18 cellular contexts compared by ENCODE assay signal in genomic region chrX:68083510-68083909, GRCh38.
DNase-seq lines count a peak whose midpoint lies in the region; TF ChIP-seq lines count a peak whose summit lies in the region.
"Had no signal": no experiment of that assay in that cellular context is flagged by ENCODE, and none has a peak within 500 bp of the region (broad histone marks: within the 10 kb centered on the region; RNA-seq: fewer than 3 reads in every experiment).

No MANE protein-coding gene starts in this region.

- H3K36me3 ChIP-seq in vagina (no peaks in the 10 kb centered on the region), mammary epithelial cell (ENCODE audit: insufficient read depth, low read length) (no peaks in the 10 kb centered on the region)
- H3K36me3 ChIP-seq: BE2C, MG63 had no signal

- no peaks in the 10 kb centered on the region for H3K27me3 ChIP-seq in vagina
- no peaks in the 10 kb centered on the region for H3K27me3 ChIP-seq in mammary epithelial cell (ENCODE audit: insufficient read depth, low read length)
- H3K27me3 ChIP-seq: BE2C, MG63 had no signal

- H3K27ac Mint-ChIP-seq in mesothelial cell of epicardium = peak overlapping the region; percentile 18
- H3K27ac Mint-ChIP-seq in activated T-cell treated with anti-CD3 and anti-CD28 coated beads, Interleukin-2, amount 50 U/mL, for 24 hours = no peak overlapping the region
- H3K27ac Mint-ChIP-seq: CD8-positive, alpha-beta T cell had no signal

- in situ Hi-C loops in mammary epithelial cell (cut with MboI; ENCODE audit: low sequenced_read_pairs in 2 of 2) = no loop called here

- H3K4me1 ChIP-seq in vagina = no peaks in the 10 kb centered on the region
- H3K4me1 ChIP-seq in mammary epithelial cell (ENCODE audit: insufficient read depth, low read length) = no peaks in the 10 kb centered on the region
- H3K4me1 ChIP-seq: BE2C had no signal

- H3K4me3 ChIP-seq in vagina (no peak overlapping the region), mammary epithelial cell (replicated peaks in 1 of 3; ENCODE audit: insufficient read depth in 1 of 3, low read depth in 2 of 3, low read length in 3 of 3) (no peak overlapping the region)
- H3K4me3 ChIP-seq: MG63 had no signal

- H3K4me1 Mint-ChIP-seq in mesothelial cell of epicardium = peaks cover 6% of the 10 kb centered on the region
- H3K4me1 Mint-ChIP-seq in activated T-cell treated with anti-CD3 and anti-CD28 coated beads, Interleukin-2, amount 50 U/mL, for 24 hours (ENCODE audit: low read depth) = no peaks in the 10 kb centered on the region

- TF ChIP-seq POLR2A in vagina (IDR thresholded peaks at IDR 0.05) = no peak

- H3K9me3 ChIP-seq in vagina (no peaks in the 10 kb centered on the region), mammary epithelial cell (replicated peaks; ENCODE audit: insufficient read depth, low read length) (no peaks in the 10 kb centered on the region)
- H3K9me3 ChIP-seq: BE2C, MG63 had no signal

- intact Hi-C loops in vagina (cut with DNase I) = no loop called here
- intact Hi-C loops in mammary epithelial cell (cut with micrococcal nuclease) = loop anchor here (10.0 kb wide), 1 partner anchor 69 kb away; no protein-coding TSS in a partner anchor

- dilution Hi-C loops in mammary epithelial cell (cut with HindIII; ENCODE audit: low sequenced_read_pairs) = no loop called here

- H3K36me3 Mint-ChIP-seq in mesothelial cell of epicardium = peaks cover 15% of the 10 kb centered on the region
- H3K36me3 Mint-ChIP-seq in activated T-cell treated with anti-CD3 and anti-CD28 coated beads, Interleukin-2, amount 50 U/mL, for 24 hours (ENCODE audit: low read depth) = no peaks in the 10 kb centered on the region
- H3K36me3 Mint-ChIP-seq: CD8-positive, alpha-beta T cell had no signal

- DNase-seq in GM04503 (ENCODE audit: low read depth) (peak; percentile 29), astrocyte of the hippocampus (ENCODE audit: low read depth, low spot score) (peak; percentile 49), fibroblast of peridontal ligament (ENCODE audit: extremely low read depth) (peak; percentile 52), mesothelial cell of epicardium (ENCODE audit: low spot score in 2 of 2, unreplicated experiment in 2 of 2) (no peak), vagina (ENCODE audit: extremely low spot score in 2 of 2) (no peak), mammary epithelial cell (no peak)
- no peak for DNase-seq in activated CD4-positive, alpha-beta T cell treated with anti-CD3 and anti-CD28 coated beads, Interleukin-2, amount 50 U/mL, for 48 hours
- DNase-seq in activated T-cell treated with anti-CD3 and anti-CD28 coated beads, Interleukin-2, amount 50 U/mL, for 24 hours = no peak
- DNase-seq: ACHN; BE2C; CD8-positive, alpha-beta T cell; DND-41; GF-D8; MG63; NCI-H1105; NCI-H187; NCI-H510A; RPMI8226 had no signal

- no peaks in the 10 kb centered on the region for H4K20me1 ChIP-seq in mammary epithelial cell (ENCODE audit: insufficient read depth, low read length)

- no peak for TF ChIP-seq CTCF in mesothelial cell of epicardium (IDR thresholded peaks at IDR 0.05; ENCODE audit: unreplicated experiment)
- no peak for TF ChIP-seq CTCF in vagina (IDR thresholded peaks at IDR 0.05)
- TF ChIP-seq CTCF in mammary epithelial cell (conservative IDR thresholded peaks at IDR 0.05 in 1 of 2, IDR thresholded peaks at IDR 0.05 in 1 of 2; ENCODE audit: extremely low read depth in 1 of 2, insufficient read depth in 1 of 2, low read depth in 1 of 2, low read length in 2 of 2) = no peak

- H3K9ac ChIP-seq in mammary epithelial cell (ENCODE audit: insufficient read depth, low read length) = no peak overlapping the region

- H3K27ac ChIP-seq in vagina (no peak overlapping the region), mammary epithelial cell (ENCODE audit: insufficient read depth, low read depth, low read length) (no peak overlapping the region)

- BruUV-seq in mammary epithelial cell (replicated peaks; lab: Mats Ljungman, UMichigan) = no TSS peak

- WGBS in mammary epithelial cell (ENCODE audit: low coverage, missing lambda C conversion rate) = 59% methylated on average over 3 of the region's 3 CpGs

- no peaks in the 10 kb centered on the region for H3K27me3 Mint-ChIP-seq in mesothelial cell of epicardium (ENCODE audit: low read depth)
- H3K27me3 Mint-ChIP-seq in activated T-cell treated with anti-CD3 and anti-CD28 coated beads, Interleukin-2, amount 50 U/mL, for 24 hours = peaks cover 37% of the 10 kb centered on the region

- H3K79me2 ChIP-seq in mammary epithelial cell (ENCODE audit: insufficient read depth, low read length) = no peaks in the 10 kb centered on the region

- H3K9me3 Mint-ChIP-seq in mesothelial cell of epicardium = peaks cover 52% of the 10 kb centered on the region
- H3K9me3 Mint-ChIP-seq in activated T-cell treated with anti-CD3 and anti-CD28 coated beads, Interleukin-2, amount 50 U/mL, for 24 hours = no peaks in the 10 kb centered on the region
- H3K9me3 Mint-ChIP-seq: CD8-positive, alpha-beta T cell had no signal

- H2AFZ ChIP-seq in mammary epithelial cell (ENCODE audit: low read depth, low read length) = no peak overlapping the region

- H3K4me3 Mint-ChIP-seq in mesothelial cell of epicardium = no peak overlapping the region
- H3K4me3 Mint-ChIP-seq in activated T-cell treated with anti-CD3 and anti-CD28 coated beads, Interleukin-2, amount 50 U/mL, for 24 hours = no peak overlapping the region
- H3K4me3 Mint-ChIP-seq: CD8-positive, alpha-beta T cell had no signal

- H3K4me2 ChIP-seq in mammary epithelial cell (ENCODE audit: insufficient read depth, low read depth, low read length) = no peak overlapping the region

- CTCF ChIA-PET in mammary epithelial cell (lab: Charles Lee; ENCODE audit: low non-redundant PET) = no interaction called here

Comparison
In these comparisons a context has a peak if more than half of its experiments do, and no peak if none do; other contexts are left out.
1. DNase-seq: peak in GM04503 (single experiment), astrocyte of the hippocampus (single experiment) and fibroblast of peridontal ligament (single experiment); none in mesothelial cell of epicardium (0 of 2), activated CD4-positive, alpha-beta T cell treated with anti-CD3 and anti-CD28 coated beads, Interleukin-2, amount 50 U/mL, for 48 hours (0 of 2), activated T-cell treated with anti-CD3 and anti-CD28 coated beads, Interleukin-2, amount 50 U/mL, for 24 hours (single experiment), vagina (0 of 2) and mammary epithelial cell (single experiment).